ENCODE assay signal across 16 cellular contexts in genomic region chrX:2645563-2645962, GRCh38. TPM values are rescaled to one million over a fixed set of nuclear protein-coding genes. Genes with fewer than 3 reads are reported as not detected.
DNase-seq lines count a peak whose midpoint lies in the region; ATAC-seq and TF ChIP-seq lines count a peak whose summit lies in the region.
"Had no signal": no experiment of that assay in that cellular context is flagged by ENCODE, and none has a peak within 500 bp of the region (broad histone marks: within the 10 kb centered on the region; RNA-seq: fewer than 3 reads in every experiment).

No MANE protein-coding gene starts in this region.

- H3K9ac ChIP-seq in DND-41 (ENCODE audit: low read depth, low read length) (no peak overlapping the region), trophoblast cell (ENCODE audit: low read length) (no peak overlapping the region)

- no peak overlapping the region for H3K14ac ChIP-seq in trophoblast cell (ENCODE audit: low read length)

- H3K9me3 Mint-ChIP-seq in WTC11 (no peaks in the 10 kb centered on the region), nephron progenitor cell (no peaks in the 10 kb centered on the region)
- H3K9me3 Mint-ChIP-seq: CD4-positive, CD25-positive, alpha-beta regulatory T cell; CD8-positive, alpha-beta memory T cell; GM23338 had no signal

- no peak overlapping the region for H2BK5ac ChIP-seq in trophoblast cell (ENCODE audit: low read depth, low read length, poor library complexity)

- H3K4me3 ChIP-seq in DND-41 (ENCODE audit: low read depth in 1 of 2, low read length in 2 of 2) (no peak overlapping the region), trophoblast cell (ENCODE audit: low read depth, low read length) (no peak overlapping the region), foreskin fibroblast (ENCODE audit: low read depth in 1 of 2, low read length in 2 of 2) (no peak overlapping the region), left ventricle myocardium inferior (no peak overlapping the region)
- H3K4me3 ChIP-seq: GM23338 had no signal

- H3K4me3 Mint-ChIP-seq in WTC11 = no peak overlapping the region
- H3K4me3 Mint-ChIP-seq in nephron progenitor cell = no peak overlapping the region
- H3K4me3 Mint-ChIP-seq: CD4-positive, CD25-positive, alpha-beta regulatory T cell; CD8-positive, alpha-beta memory T cell; GM23338 had no signal

- DNase-seq in DND-41 (no peak), WTC11 (ENCODE audit: low spot score) (no peak), nephron progenitor cell (no peak), trophoblast cell (no peak), foreskin fibroblast (no peak), left ventricle myocardium inferior (no peak)
- no peak for DNase-seq in activated naive CD4-positive, alpha-beta T cell treated with Interleukin-2 at 50 U/mL for 16 hours
- DNase-seq: BE2C; C1 segment of cervical spinal cord; CD4-positive, CD25-positive, alpha-beta regulatory T cell; CD8-positive, alpha-beta memory T cell; COR-L47; DMS79; GF-D8; H7 had no signal

- intact Hi-C loops in left ventricle myocardium inferior (cut with micrococcal nuclease) = loop anchor here (10.0 kb wide), 1 partner anchor 169 kb away; no protein-coding TSS in a partner anchor

- H2AK5ac ChIP-seq in trophoblast cell (ENCODE audit: low read length) = no peak overlapping the region

- TF ChIP-seq CTCF in DND-41 (IDR thresholded peaks at IDR 0.05; ENCODE audit: borderline replicate concordance, extremely low read depth, low read length, poor library complexity, severe bottlenecking) = no peak
- TF ChIP-seq CTCF in WTC11 (IDR thresholded peaks at IDR 0.05) = no peak
- no peak for TF ChIP-seq CTCF in nephron progenitor cell (IDR thresholded peaks at IDR 0.05)
- no peak for TF ChIP-seq CTCF in foreskin fibroblast (IDR thresholded peaks at IDR 0.05; ENCODE audit: low read depth, low read length)
- no peak for TF ChIP-seq CTCF in left ventricle myocardium inferior (IDR thresholded peaks at IDR 0.05; ENCODE audit: borderline replicate concordance)

- H4K91ac ChIP-seq in trophoblast cell (ENCODE audit: low read depth, low read length) = no peak overlapping the region

- H4K8ac ChIP-seq in trophoblast cell (ENCODE audit: low read depth, low read length) = no peak overlapping the region

- no peak overlapping the region for H2AFZ ChIP-seq in DND-41 (ENCODE audit: low read depth, low read length)
- H2AFZ ChIP-seq in trophoblast cell (ENCODE audit: insufficient read depth, low read length, poor library complexity) = no peak overlapping the region
- H2AFZ ChIP-seq: GM23338 had no signal

- no peak overlapping the region for H4K12ac ChIP-seq in trophoblast cell (ENCODE audit: low read depth, low read length)

- peak overlapping the region; percentile 80 for H3K23ac ChIP-seq in trophoblast cell (ENCODE audit: low read length)

- no peak overlapping the region for H3K27ac Mint-ChIP-seq in WTC11
- H3K27ac Mint-ChIP-seq in nephron progenitor cell = peak overlapping the region; percentile 84
- H3K27ac Mint-ChIP-seq: GM23338 had no signal

- H3K79me2 ChIP-seq in DND-41 (ENCODE audit: insufficient read depth, low read length) (peaks cover 12% of the 10 kb centered on the region), trophoblast cell (ENCODE audit: control insufficient read depth, insufficient read depth, low read length, poor library complexity) (no peaks in the 10 kb centered on the region)

- H3K27ac ChIP-seq in DND-41 (ENCODE audit: low read length) = peak overlapping the region; percentile 34
- H3K27ac ChIP-seq in trophoblast cell (ENCODE audit: low read depth, low read length) = no peak overlapping the region
- no peak overlapping the region for H3K27ac ChIP-seq in left ventricle myocardium inferior (replicated peaks)

- H3K36me3 Mint-ChIP-seq in WTC11 = peaks cover 24% of the 10 kb centered on the region
- H3K36me3 Mint-ChIP-seq in nephron progenitor cell (ENCODE audit: low read depth) = peaks cover 13% of the 10 kb centered on the region

- no peak overlapping the region for H2BK120ac ChIP-seq in trophoblast cell (ENCODE audit: insufficient read depth, low read length, poor library complexity)

- POLR2A ChIA-PET in WTC11 (lab: Charles Lee) = no interaction called here

- H3K9me3 ChIP-seq in DND-41 (ENCODE audit: insufficient read depth, low read length, severe bottlenecking) (no peaks in the 10 kb centered on the region), trophoblast cell (ENCODE audit: insufficient read depth, low read depth, low read length) (peaks cover 2% of the 10 kb centered on the region), left ventricle myocardium inferior (replicated peaks) (no peaks in the 10 kb centered on the region)
- H3K9me3 ChIP-seq: BE2C had no signal

- H3K36me3 ChIP-seq in DND-41 (ENCODE audit: insufficient read depth, low read length) (peaks cover 46% of the 10 kb centered on the region), trophoblast cell (ENCODE audit: control insufficient read depth in 1 of 2, insufficient read depth in 2 of 2, low read length in 2 of 2) (peaks cover 6 to 20% of the 10 kb centered on the region in 2 experiments), left ventricle myocardium inferior (peaks cover 8% of the 10 kb centered on the region)
- H3K36me3 ChIP-seq: BE2C had no signal

- H3K4me1 ChIP-seq in DND-41 (ENCODE audit: insufficient read depth, low read length) = no peaks in the 10 kb centered on the region
- H3K4me1 ChIP-seq in trophoblast cell (ENCODE audit: control insufficient read depth in 1 of 2, insufficient read depth in 2 of 2, low read length in 2 of 2) = no peaks in the 10 kb centered on the region
- H3K4me1 ChIP-seq in left ventricle myocardium inferior = no peaks in the 10 kb centered on the region
- H3K4me1 ChIP-seq: BE2C had no signal

- H3K4me2 ChIP-seq in DND-41 (ENCODE audit: insufficient read depth, low read length) (no peak overlapping the region), trophoblast cell (ENCODE audit: low read length) (no peak overlapping the region)
- H3K4me2 ChIP-seq: GM23338 had no signal

- no peak overlapping the region for H3K4ac ChIP-seq in trophoblast cell (ENCODE audit: low read depth, low read length)

- no peaks in the 10 kb centered on the region for H3K79me1 ChIP-seq in trophoblast cell (ENCODE audit: low read length)

- CTCF ChIA-PET in WTC11 (lab: Charles Lee) = no interaction called here

- no peaks in the 10 kb centered on the region for H3K27me3 ChIP-seq in DND-41 (ENCODE audit: insufficient read depth, low read length, poor library complexity)
- no peaks in the 10 kb centered on the region for H3K27me3 ChIP-seq in trophoblast cell (ENCODE audit: insufficient read depth, low read length)
- no peaks in the 10 kb centered on the region for H3K27me3 ChIP-seq in left ventricle myocardium inferior (ENCODE audit: low read depth)
- H3K27me3 ChIP-seq: BE2C had no signal

- no peak for ATAC-seq in DND-41 (ENCODE audit: insufficient read depth, low read depth)
- ATAC-seq in WTC11 = no peak
- ATAC-seq: GM23338 had no signal

- no peaks in the 10 kb centered on the region for H3K4me1 Mint-ChIP-seq in WTC11
- H3K4me1 Mint-ChIP-seq in nephron progenitor cell = no peaks in the 10 kb centered on the region
- H3K4me1 Mint-ChIP-seq: CD8-positive, alpha-beta memory T cell; GM23338 had no signal

- no peaks in the 10 kb centered on the region for H4K20me1 ChIP-seq in DND-41 (ENCODE audit: insufficient read depth, low read length)

- no CpG with 5 or more reads among the region's 5 CpGs for WGBS in trophoblast cell (ENCODE audit: extremely low coverage, insufficient coverage, insufficient read length)

- H2BK12ac ChIP-seq in trophoblast cell (ENCODE audit: low read length) = no peak overlapping the region

- no peak overlapping the region for H3K18ac ChIP-seq in trophoblast cell (ENCODE audit: low read length)

- H3K27me3 Mint-ChIP-seq in WTC11 (ENCODE audit: low read depth) (no peaks in the 10 kb centered on the region), nephron progenitor cell (ENCODE audit: low read depth, poor library complexity) (peaks cover 14% of the 10 kb centered on the region)
- H3K27me3 Mint-ChIP-seq: CD4-positive, CD25-positive, alpha-beta regulatory T cell had no signal

TF ChIP-seq in WTC11, 78 proteins besides CTCF, POLR2A, EP300 and RAD21:
- 0 out of 2 replicates have a peak, but pooled peaks have one; percentile 18 for TF ChIP-seq GTF2I (CRISPR knock-in tag; conservative IDR thresholded peaks at IDR 0.05)
- TF ChIP-seq, protein P1, sequence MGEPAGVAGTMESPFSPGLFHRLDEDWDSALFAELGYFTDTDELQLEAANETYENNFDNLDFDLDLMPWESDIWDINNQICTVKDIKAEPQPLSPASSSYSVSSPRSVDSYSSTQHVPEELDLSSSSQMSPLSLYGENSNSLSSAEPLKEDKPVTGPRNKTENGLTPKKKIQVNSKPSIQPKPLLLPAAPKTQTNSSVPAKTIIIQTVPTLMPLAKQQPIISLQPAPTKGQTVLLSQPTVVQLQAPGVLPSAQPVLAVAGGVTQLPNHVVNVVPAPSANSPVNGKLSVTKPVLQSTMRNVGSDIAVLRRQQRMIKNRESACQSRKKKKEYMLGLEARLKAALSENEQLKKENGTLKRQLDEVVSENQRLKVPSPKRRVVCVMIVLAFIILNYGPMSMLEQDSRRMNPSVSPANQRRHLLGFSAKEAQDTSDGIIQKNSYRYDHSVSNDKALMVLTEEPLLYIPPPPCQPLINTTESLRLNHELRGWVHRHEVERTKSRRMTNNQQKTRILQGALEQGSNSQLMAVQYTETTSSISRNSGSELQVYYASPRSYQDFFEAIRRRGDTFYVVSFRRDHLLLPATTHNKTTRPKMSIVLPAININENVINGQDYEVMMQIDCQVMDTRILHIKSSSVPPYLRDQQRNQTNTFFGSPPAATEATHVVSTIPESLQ (CRISPR knock-in tag; IDR thresholded peaks at IDR 0.05) = no peak

RNA-seq across cellular contexts. Expression of gene CD99, which starts 45.5 kb away (rescaled TPM):
- 72.1 to 77.9 TPM (median 73.6 TPM) in 3 replicates for total RNA-seq in WTC11 (2021)
- polyA plus RNA-seq in trophoblast cell (2013) = 627 and 651 TPM in 2 replicates
- 306 TPM for total RNA-seq in left ventricle myocardium inferior
